Comparison of ENCODE assay signal across 28 cellular contexts in genomic region chr4:99334880-99335279, GRCh38. TPM values are rescaled to one million over a fixed set of nuclear protein-coding genes. Genes with fewer than 3 reads are reported as not detected.
DNase-seq lines count a peak whose midpoint lies in the region; ATAC-seq, FAIRE-seq and TF ChIP-seq lines count a peak whose summit lies in the region.
"Had no signal": no experiment of that assay in that cellular context is flagged by ENCODE, and none has a peak within 500 bp of the region (broad histone marks: within the 10 kb centered on the region; RNA-seq: fewer than 3 reads in every experiment).

No MANE protein-coding gene starts in this region.

- H3K4me1 ChIP-seq in HEK293 (ENCODE audit: control insufficient read depth, insufficient read depth, low read length) = no peaks in the 10 kb centered on the region
- no peaks in the 10 kb centered on the region for H3K4me1 ChIP-seq in trophoblast cell (ENCODE audit: control insufficient read depth in 1 of 2, insufficient read depth in 2 of 2, low read length in 2 of 2)
- H3K4me1 ChIP-seq in SK-N-SH (ENCODE audit: control insufficient read depth in 1 of 2, insufficient read depth in 2 of 2, low read depth in 1 of 2, low read length in 1 of 2) = no peaks in the 10 kb centered on the region
- H3K4me1 ChIP-seq: A549; BE2C; BLaER1 treated with 17β-estradiol and CSF1 and Interleukin-3, amounts not matched to agents 10 nM and 100 nM; HAP-1 had no signal

- no peak for DNase-seq in bronchial epithelial cell (ENCODE audit: low read depth)
- DNase-seq in left colon = no peak
- no peak for DNase-seq in trophoblast cell
- DNase-seq in DMS153 (lab: John Stamatoyannopoulos, UW) = no peak
- no peak for DNase-seq in activated T-cell treated with anti-CD3 and anti-CD28 coated beads, Interleukin-2, amount 50 U/mL, for 48 hours
- DNase-seq in SK-N-SH = no peak
- DNase-seq: 8988T; ACHN; AML-193; BE2C; CD4-positive, alpha-beta T cell; CD8-positive, alpha-beta memory T cell; DMS 273 treated with DMSO at 0.1 percent for 48 hours; DMS53; DMS79 treated with DMSO at 0.1 percent for 48 hours; GF-D8 had no signal

- no CpG with 5 or more reads among the region's 1 CpG for WGBS in trophoblast cell (ENCODE audit: extremely low coverage, insufficient coverage, insufficient read length)
- 0% methylated on average over 1 of the region's 1 CpG for WGBS in SK-N-SH (ENCODE audit: low lambda C conversion rate)

- CTCF ChIA-PET in HEK293 (lab: Yijun Ruan, JAX) = interaction anchor here (0.6 kb wide), 1 partner anchor 611 kb away, joined by 3 read pairs; no protein-coding TSS in a partner anchor
- CTCF ChIA-PET in SK-N-SH (lab: Yijun Ruan, JAX) = no interaction called here

- FAIRE-seq in bronchial epithelial cell (lab: Jason Lieb, UNC) = peak; percentile 95
- FAIRE-seq: A549, D721Med, GM12891, GM18507, H54 had no signal

- H3K9ac ChIP-seq in trophoblast cell (ENCODE audit: low read length) (peak overlapping the region; percentile 36), SK-N-SH (no peak overlapping the region)
- H3K9ac ChIP-seq: BLaER1 treated with 17β-estradiol and CSF1 and Interleukin-3, amounts not matched to agents 10 nM and 100 nM had no signal

- H4K12ac ChIP-seq in trophoblast cell (ENCODE audit: low read depth, low read length) = no peak overlapping the region

- H3K14ac ChIP-seq in trophoblast cell (ENCODE audit: low read length) = no peak overlapping the region

- H2BK12ac ChIP-seq in trophoblast cell (ENCODE audit: low read length) = no peak overlapping the region

- H3K9me2 ChIP-seq in SK-N-SH = no peaks in the 10 kb centered on the region

- H4K20me1 ChIP-seq in SK-N-SH (ENCODE audit: insufficient read depth) = no peaks in the 10 kb centered on the region
- H4K20me1 ChIP-seq: BLaER1 treated with 17β-estradiol and CSF1 and Interleukin-3, amounts not matched to agents 10 nM and 100 nM had no signal

- H2BK120ac ChIP-seq in trophoblast cell (ENCODE audit: insufficient read depth, low read length, poor library complexity) = no peak overlapping the region

- H2BK5ac ChIP-seq in trophoblast cell (ENCODE audit: low read depth, low read length, poor library complexity) = no peak overlapping the region

- H4K91ac ChIP-seq in trophoblast cell (ENCODE audit: low read depth, low read length) = no peak overlapping the region

- no peaks in the 10 kb centered on the region for H3K9me3 ChIP-seq in HEK293 (ENCODE audit: control insufficient read depth, insufficient read depth, low read depth, low read length)
- H3K9me3 ChIP-seq in trophoblast cell (ENCODE audit: insufficient read depth, low read depth, low read length) = no peaks in the 10 kb centered on the region
- H3K9me3 ChIP-seq in SK-N-SH = no peaks in the 10 kb centered on the region
- H3K9me3 ChIP-seq: A549; BE2C; BLaER1 treated with 17β-estradiol and CSF1 and Interleukin-3, amounts not matched to agents 10 nM and 100 nM; HAP-1 had no signal

- H3K79me2 ChIP-seq in trophoblast cell (ENCODE audit: control insufficient read depth, insufficient read depth, low read length, poor library complexity) = no peaks in the 10 kb centered on the region
- no peaks in the 10 kb centered on the region for H3K79me2 ChIP-seq in SK-N-SH (ENCODE audit: insufficient read depth)

- H3K27ac ChIP-seq in HEK293 (ENCODE audit: extremely low read depth, low read depth, low read length) = no peak overlapping the region
- no peak overlapping the region for H3K27ac ChIP-seq in trophoblast cell (ENCODE audit: low read depth, low read length)
- H3K27ac ChIP-seq in SK-N-SH (ENCODE audit: low read depth in 2 of 2, low read length in 1 of 2) = no peak overlapping the region
- H3K27ac ChIP-seq: A549; BLaER1 treated with 17β-estradiol and CSF1 and Interleukin-3, amounts not matched to agents 10 nM and 100 nM had no signal

- H3K27me3 ChIP-seq in bronchial epithelial cell (ENCODE audit: control insufficient read depth, insufficient read depth, low read length) = no peaks in the 10 kb centered on the region
- H3K27me3 ChIP-seq in trophoblast cell (ENCODE audit: insufficient read depth, low read length) = no peaks in the 10 kb centered on the region
- no peaks in the 10 kb centered on the region for H3K27me3 ChIP-seq in SK-N-SH (ENCODE audit: insufficient read depth)
- H3K27me3 ChIP-seq: BE2C; BLaER1 treated with 17β-estradiol and CSF1 and Interleukin-3, amounts not matched to agents 10 nM and 100 nM had no signal

- no peaks in the 10 kb centered on the region for H3K36me3 ChIP-seq in HEK293 (ENCODE audit: control insufficient read depth in 2 of 2, insufficient read depth in 1 of 2, low read length in 2 of 2)
- H3K36me3 ChIP-seq in bronchial epithelial cell (ENCODE audit: control insufficient read depth, insufficient read depth, low read length) = no peaks in the 10 kb centered on the region
- H3K36me3 ChIP-seq in trophoblast cell (ENCODE audit: control insufficient read depth in 1 of 2, insufficient read depth in 2 of 2, low read length in 2 of 2) = no peaks in the 10 kb centered on the region
- no peaks in the 10 kb centered on the region for H3K36me3 ChIP-seq in SK-N-SH (replicated peaks in 1 of 2; ENCODE audit: control insufficient read depth in 1 of 2, insufficient read depth in 2 of 2, low read length in 1 of 2)
- H3K36me3 ChIP-seq: BE2C; BLaER1 treated with 17β-estradiol and CSF1 and Interleukin-3, amounts not matched to agents 10 nM and 100 nM; HAP-1 had no signal

- H2AFZ ChIP-seq in trophoblast cell (ENCODE audit: insufficient read depth, low read length, poor library complexity) (no peak overlapping the region), SK-N-SH (ENCODE audit: low read depth) (no peak overlapping the region)
- H2AFZ ChIP-seq: GM23338 had no signal

- no peak overlapping the region for H3K4ac ChIP-seq in trophoblast cell (ENCODE audit: low read depth, low read length)

- POLR2A ChIA-PET in HEK293 (lab: Yijun Ruan, JAX) (no interaction called here), SK-N-SH (lab: Yijun Ruan, JAX) (no interaction called here)

- H3K18ac ChIP-seq in trophoblast cell (ENCODE audit: low read length) = no peak overlapping the region

- H3K4me3 ChIP-seq in HEK293 (ENCODE audit: low read depth, low read length) (no peak overlapping the region), bronchial epithelial cell (ENCODE audit: low read depth, low read length) (no peak overlapping the region), trophoblast cell (ENCODE audit: low read depth, low read length) (no peak overlapping the region), SK-N-SH (ENCODE audit: low read depth in 2 of 2, low read length in 1 of 2) (no peak overlapping the region)
- H3K4me3 ChIP-seq: A549; BLaER1 treated with 17β-estradiol and CSF1 and Interleukin-3, amounts not matched to agents 10 nM and 100 nM; GM23338; HAP-1 had no signal

- intact Hi-C loops in left colon (cut with DNase I, micrococcal nuclease) = no loop called here

- H3K79me1 ChIP-seq in trophoblast cell (ENCODE audit: low read length) = no peaks in the 10 kb centered on the region

- H4K8ac ChIP-seq in trophoblast cell (ENCODE audit: low read depth, low read length) = no peak overlapping the region

- TF ChIP-seq EP300 in SK-N-SH (IDR thresholded peaks at IDR 0.05; ENCODE audit: borderline replicate concordance in 1 of 2, low read depth in 1 of 2, low read length in 1 of 2) = no peak

- H3K4me2 ChIP-seq in trophoblast cell (ENCODE audit: low read length) = no peak overlapping the region
- no peak overlapping the region for H3K4me2 ChIP-seq in SK-N-SH
- H3K4me2 ChIP-seq: A549; BLaER1 treated with 17β-estradiol and CSF1 and Interleukin-3, amounts not matched to agents 10 nM and 100 nM; GM23338 had no signal

- no peaks in the 10 kb centered on the region for H3F3A ChIP-seq in SK-N-SH (replicated peaks; ENCODE audit: insufficient read depth)

- no peak overlapping the region for H3K23ac ChIP-seq in trophoblast cell (ENCODE audit: low read length)

- ATAC-seq in left colon = peak; percentile 57
- ATAC-seq: A549, GM23338 had no signal

- no peak overlapping the region for H2AK5ac ChIP-seq in trophoblast cell (ENCODE audit: low read length)

- no peak for TF ChIP-seq RAD21 in SK-N-SH (IDR thresholded peaks at IDR 0.05; ENCODE audit: low read length)

- TF ChIP-seq CTCF in HEK293 (tag by site-specific recombination; IDR thresholded peaks at IDR 0.05) (no peak), bronchial epithelial cell (IDR thresholded peaks at IDR 0.05; ENCODE audit: insufficient read depth, low read length, severe bottlenecking) (no peak), SK-N-SH (IDR thresholded peaks at IDR 0.05) (no peak)

TF ChIP-seq in HEK293, 187 proteins besides CTCF, POLR2A, EP300 and RAD21:
- 0 out of 2 replicates have a peak, but pooled peaks have one; percentile 19 for TF ChIP-seq SCRT2 (tag by site-specific recombination; IDR thresholded peaks at IDR 0.05)
- TF ChIP-seq ZNF202 (tag by site-specific recombination; IDR thresholded peaks at IDR 0.05; ENCODE audit: borderline replicate concordance) = no peak

TF ChIP-seq in SK-N-SH, 30 proteins besides CTCF, POLR2A, EP300 and RAD21:
- TF ChIP-seq TCF12 (IDR thresholded peaks at IDR 0.05) (no peak), NRF1 (IDR thresholded peaks at IDR 0.05; ENCODE audit: low read depth, low read length) (no peak), GATA2 (CRISPR knock-in tag; IDR thresholded peaks at IDR 0.05) (no peak), FOXJ3 (CRISPR knock-in tag; IDR thresholded peaks at IDR 0.05) (no peak)

RNA-seq across cellular contexts. Expression of gene ADH1B, which starts 13.7 kb away (rescaled TPM):
- total RNA-seq in bronchial epithelial cell (0.26 and 2.1 TPM in 2 replicates), left colon (100 to 1,000 TPM; 156 to 174 TPM)
- polyA plus RNA-seq in trophoblast cell (2013) = not detected in 2 replicates
- polyA plus RNA-seq in SK-N-SH (2012; rRNA removed) = not detected in 2 replicates
- polyA plus RNA-seq in SK-N-SH (2012; cell fraction: cytosol; rRNA removed) = not detected in 2 replicates
- polyA plus RNA-seq in SK-N-SH (2012; cell fraction: nucleus; rRNA removed) = not detected in 2 replicates
- total RNA-seq: CD4-positive, alpha-beta T cell; CD8-positive, alpha-beta memory T cell; Daoy; G401; GM23338 had no signal
- polyA plus RNA-seq: A549; CD14-positive monocyte; CD8-positive, alpha-beta memory T cell; GM23338 had no signal

RNA-seq across cellular contexts. Expression of gene ADH1C, which starts 17.7 kb away (rescaled TPM):
- total RNA-seq in bronchial epithelial cell (0.26 TPM in 1 of 2 replicates, not detected in the other), left colon (100 to 1,000 TPM; 259 to 373 TPM)
- not detected in 2 replicates for polyA plus RNA-seq in trophoblast cell (2013)
- not detected in 2 replicates for polyA plus RNA-seq in SK-N-SH (2012; rRNA removed)
- polyA plus RNA-seq in SK-N-SH (2012; cell fraction: cytosol; rRNA removed) = 0.03 TPM in 1 of 2 replicates, not detected in the other
- polyA plus RNA-seq in SK-N-SH (2012; cell fraction: nucleus; rRNA removed) = not detected in 2 replicates
- total RNA-seq: CD4-positive, alpha-beta T cell; CD8-positive, alpha-beta memory T cell; Daoy; G401; GM23338 had no signal
- polyA plus RNA-seq: A549; CD14-positive monocyte; CD8-positive, alpha-beta memory T cell; GM23338 had no signal

RNA-seq across cellular contexts. Expression of gene ADH1A, which starts 44.1 kb away (rescaled TPM):
- not detected in 2 replicates for total RNA-seq in bronchial epithelial cell
- 1 to 10 TPM in 1 of 2 donors, under 1 TPM in 1; 0.49 to 1.0 TPM for total RNA-seq in left colon
- polyA plus RNA-seq in trophoblast cell (2013) = not detected in 2 replicates
- polyA plus RNA-seq in SK-N-SH (2012; rRNA removed) = not detected in 2 replicates
- not detected in 2 replicates for polyA plus RNA-seq in SK-N-SH (2012; cell fraction: cytosol; rRNA removed)
- polyA plus RNA-seq in SK-N-SH (2012; cell fraction: nucleus; rRNA removed) = not detected in 2 replicates
- total RNA-seq: CD4-positive, alpha-beta T cell; CD8-positive, alpha-beta memory T cell; Daoy; G401; GM23338 had no signal
- polyA plus RNA-seq: A549; CD14-positive monocyte; CD8-positive, alpha-beta memory T cell; GM23338 had no signal

Comparison
In these comparisons a context has a peak if more than half of its experiments do, and no peak if none do; other contexts are left out.
1. RNA of gene ADH1B, which starts 13.7 kb away (total RNA-seq): 156 to 174 TPM in left colon; 0.26 to 2.1 TPM in bronchial epithelial cell; every median in the first group is over 10 times any median in the second.
2. RNA of gene ADH1C, which starts 17.7 kb away (total RNA-seq): 259 to 373 TPM in left colon; 0.26 TPM in bronchial epithelial cell; every median in the first group is over 100 times any median in the second.